19 cellular contexts compared by ENCODE assay signal in genomic region chr19:34972163-34972705, GRCh38.
"Had no signal": no experiment of that assay in that cellular context is flagged by ENCODE, and none has a peak within 500 bp of the region (broad histone marks: within the 10 kb centered on the region; RNA-seq: fewer than 3 reads in every experiment).

No MANE protein-coding gene starts in this region.

- H3K27ac Mint-ChIP-seq: dendritic cell treated with granulocyte-macrophage colony-stimulating factor and Interleukin-4, amounts not matched to agents 40 ng/mL and 50 ng/mL, for 4 days had no signal

- H3K79me2 ChIP-seq: hepatocyte had no signal

- H3K27ac ChIP-seq: foreskin keratinocyte, hepatocyte, left ventricle myocardium inferior, psoas muscle, tibial artery, upper lobe of right lung had no signal

- H3K9me3 ChIP-seq: psoas muscle, upper lobe of right lung had no signal

- H2AFZ ChIP-seq: hepatocyte had no signal

- H3K4me1 ChIP-seq: foreskin keratinocyte had no signal

- H3K27me3 Mint-ChIP-seq: central memory CD8-positive, alpha-beta T cell; dendritic cell treated with granulocyte-macrophage colony-stimulating factor and Interleukin-4, amounts not matched to agents 40 ng/mL and 50 ng/mL, for 4 days; effector memory CD8-positive, alpha-beta T cell had no signal

- H3K4me3 Mint-ChIP-seq: dendritic cell treated with granulocyte-macrophage colony-stimulating factor and Interleukin-4, amounts not matched to agents 40 ng/mL and 50 ng/mL, for 4 days had no signal

- FAIRE-seq: kidney, small intestine had no signal

- H3K4me2 ChIP-seq: hepatocyte had no signal

- H3K9me3 Mint-ChIP-seq: effector memory CD8-positive, alpha-beta T cell had no signal

- H3K27me3 ChIP-seq: foreskin keratinocyte, hepatocyte, tibial artery, upper lobe of right lung had no signal

- H3K4me3 ChIP-seq: hepatocyte, left ventricle myocardium inferior, lung, psoas muscle, tibial artery, upper lobe of right lung had no signal

- DNase-seq: effector memory CD8-positive, alpha-beta T cell; foreskin keratinocyte; kidney; left cardiac atrium; left ventricle myocardium inferior; mesenchymal stem cell; naive thymus-derived CD4-positive, alpha-beta T cell; nephron progenitor cell; psoas muscle; retina; small intestine; stimulated activated CD4-positive, alpha-beta T cell treated with anti-CD3 and anti-CD28 coated beads, Interleukin-12 subunit alpha, Interleukin-12 subunit beta, amount 100 ng/mL, for 4 hours; stimulated activated naive CD8-positive, alpha-beta T cell treated with anti-CD3 and anti-CD28 coated beads, Interleukin-15, Interleukin-2, amounts not matched to agents 100 U/mL and 50 U/mL, for 24 hours; tibial artery; upper lobe of right lung had no signal

- H3K36me3 ChIP-seq: left ventricle myocardium inferior, tibial artery, upper lobe of right lung had no signal

- ATAC-seq: effector memory CD8-positive, alpha-beta T cell; naive thymus-derived CD4-positive, alpha-beta T cell; stimulated activated naive CD8-positive, alpha-beta T cell treated with anti-CD3 and anti-CD28 coated beads, Interleukin-15, Interleukin-2, amounts not matched to agents 100 U/mL and 50 U/mL, for 24 hours had no signal
